Comparison of ENCODE assay signal across 1 cellular context in the genomic region with DNA sequence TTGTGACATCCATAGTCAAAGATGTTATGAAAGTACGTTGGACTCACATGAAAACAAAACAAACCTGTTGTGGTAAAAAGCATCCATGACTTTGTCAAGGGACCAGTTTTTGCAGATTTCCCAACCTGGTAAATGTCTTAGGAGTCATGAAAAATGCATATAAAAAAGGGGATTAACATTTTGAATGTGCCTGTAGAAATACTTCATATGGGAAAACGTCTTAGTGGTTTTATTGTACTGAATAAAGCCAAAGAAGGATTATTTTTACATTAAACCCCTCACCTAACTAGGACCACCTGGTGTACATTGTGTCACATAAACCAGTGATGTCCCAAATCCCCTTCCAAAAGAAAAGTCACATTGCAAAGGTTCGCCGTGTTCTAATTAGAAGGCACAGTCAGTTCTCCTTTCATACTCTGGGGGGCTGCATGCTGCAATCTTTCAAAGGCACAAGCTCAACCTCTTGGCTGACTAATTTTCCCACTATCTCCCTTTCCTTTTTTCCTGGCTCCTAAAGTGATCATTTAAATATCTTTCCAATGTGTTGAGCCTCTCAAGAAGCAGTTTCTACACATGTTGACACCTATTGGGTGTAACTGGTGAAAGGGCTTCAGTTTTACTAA.
TF ChIP-seq lines count a peak whose summit lies in the region.

No MANE protein-coding gene starts in this region.

TF ChIP-seq in H1, 55 proteins besides CTCF, POLR2A, EP300 and RAD21 (continued from another document):
- TF ChIP-seq RFX5 (IDR thresholded peaks at IDR 0.05; ENCODE audit: borderline replicate concordance, low read depth, low read length) (no peak), CREB1 (IDR thresholded peaks at IDR 0.05) (no peak), TAF1 (IDR thresholded peaks at IDR 0.05; ENCODE audit: low read depth, low read length) (no peak), SP4 (IDR thresholded peaks at IDR 0.05; ENCODE audit: low read length) (no peak), YY1 (IDR thresholded peaks at IDR 0.05; ENCODE audit: low read depth, low read length) (no peak), BCL11A (IDR thresholded peaks at IDR 0.05; ENCODE audit: low read depth in 2 of 2, low read length in 2 of 2) (no peak), CHD2 (IDR thresholded peaks at IDR 0.05; ENCODE audit: low read length) (no peak), JUN (IDR thresholded peaks at IDR 0.05; ENCODE audit: low read depth, low read length) (no peak), MAFK (IDR thresholded peaks at IDR 0.05; ENCODE audit: low read depth, low read length) (no peak), SUZ12 (IDR thresholded peaks at IDR 0.05; ENCODE audit: low read length) (no peak), SIX5 (IDR thresholded peaks at IDR 0.05; ENCODE audit: low read depth, low read length) (no peak), HDAC2 (IDR thresholded peaks at IDR 0.05; ENCODE audit: borderline replicate concordance in 1 of 2, low read depth in 2 of 2, low read length in 2 of 2) (no peak), SAP30 (IDR thresholded peaks at IDR 0.05; ENCODE audit: insufficient read depth, insufficient replicate concordance, low read length) (no peak), MAX (IDR thresholded peaks at IDR 0.05) (no peak), SP2 (IDR thresholded peaks at IDR 0.05; ENCODE audit: low read length) (no peak)
